33 cellular contexts compared by ENCODE assay signal in the genomic region with DNA sequence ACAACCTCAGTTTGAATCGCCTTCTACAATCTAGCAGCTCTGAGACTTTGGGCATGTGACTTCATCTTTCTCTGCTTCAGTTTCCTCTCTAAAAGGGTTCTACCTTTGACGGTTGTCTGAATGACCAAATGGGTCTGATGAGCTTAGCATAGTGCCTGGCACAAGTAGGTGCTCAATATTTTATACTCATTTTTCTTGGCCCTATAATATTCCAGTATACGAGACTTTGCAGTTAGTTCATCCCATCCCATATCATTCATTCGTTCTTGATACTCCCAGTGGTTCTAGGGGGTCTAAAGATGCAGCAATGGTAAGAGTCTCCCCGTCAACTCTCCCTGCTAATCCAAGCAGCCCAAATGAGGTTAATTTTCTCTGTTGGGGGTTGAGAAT.
DNase-seq lines count a peak whose midpoint lies in the region; ATAC-seq, FAIRE-seq and TF ChIP-seq lines count a peak whose summit lies in the region.
"Had no signal": no experiment of that assay in that cellular context is flagged by ENCODE, and none has a peak within 500 bp of the region (broad histone marks: within the 10 kb centered on the region; RNA-seq: fewer than 3 reads in every experiment).

No MANE protein-coding gene starts in this region.

- TF ChIP-seq RAD21 in K562 (CRISPR knock-in tag; conservative IDR thresholded peaks at IDR 0.05 in 1 of 2, IDR thresholded peaks at IDR 0.05 in 1 of 2) = no peak

- no peak overlapping the region for H4K8ac ChIP-seq in neuronal stem cell (ENCODE audit: low read depth, low read length)

- no peak overlapping the region for H4K91ac ChIP-seq in neuronal stem cell (ENCODE audit: low read depth, low read length, poor library complexity)

- H3K27ac ChIP-seq in HEK293 (ENCODE audit: extremely low read depth, low read depth, low read length) (no peak overlapping the region), K562 (ENCODE audit: extremely low read depth, low read depth, low read length) (no peak overlapping the region), neuronal stem cell (replicated peaks; ENCODE audit: low read length) (no peak overlapping the region)
- H3K27ac ChIP-seq: 22Rv1; A549; BLaER1; BLaER1 treated with 17β-estradiol and CSF1 and Interleukin-3, amounts not matched to agents 10 nM and 100 nM; C4-2B had no signal

- H2AK5ac ChIP-seq in neuronal stem cell (ENCODE audit: low read depth, low read length) = no peak overlapping the region

- H2AFZ ChIP-seq in K562 (ENCODE audit: low read depth, low read length) (no peak overlapping the region), neuronal stem cell (ENCODE audit: low read length) (no peak overlapping the region)

- intact Hi-C loops in K562 (cut with micrococcal nuclease) = loop anchor here (10.0 kb wide), 1 partner anchor 202 kb away; no protein-coding TSS in a partner anchor
- intact Hi-C loops in Calu3 (cut with micrococcal nuclease; ENCODE audit: unreplicated experiment) = no loop called here

- no peaks in the 10 kb centered on the region for H3K27me3 Mint-ChIP-seq in Calu3 (ENCODE audit: unreplicated experiment)

- no peak overlapping the region for H3K14ac ChIP-seq in neuronal stem cell (ENCODE audit: low read length)

- no peak for DNase-seq in K562 (ENCODE audit: extremely low read depth in 1 of 4, low spot score in 3 of 4)
- DNase-seq in neuronal stem cell (ENCODE audit: low spot score) = no peak
- no peak for DNase-seq in putamen (ENCODE audit: low spot score)
- no peak for DNase-seq in mesenteric fat pad (ENCODE audit: low spot score)
- no peak for DNase-seq in Calu3
- DNase-seq: 8988T; ACHN; AML-193; BE2C; Caco-2; CD4-positive, alpha-beta memory T cell; CD4-positive, alpha-beta T cell; CD4-positive, CD25-positive, alpha-beta regulatory T cell; CD8-positive, alpha-beta memory T cell; COR-L47; DMS 273 treated with DMSO at 0.1 percent for 48 hours; DMS153; DMS53; DMS79; DMS79 treated with DMSO at 0.1 percent for 48 hours; DND-41; EL had no signal

- no peak for ATAC-seq in K562
- ATAC-seq: A549; CD8-positive, alpha-beta T cell had no signal

- H3K4me2 ChIP-seq in K562 (ENCODE audit: insufficient read depth, low read length) (no peak overlapping the region), neuronal stem cell (ENCODE audit: insufficient read depth, low read length, poor library complexity, severe bottlenecking) (no peak overlapping the region)
- H3K4me2 ChIP-seq: A549; BLaER1; BLaER1 treated with 17β-estradiol and CSF1 and Interleukin-3, amounts not matched to agents 10 nM and 100 nM had no signal

- no peaks in the 10 kb centered on the region for H3K79me1 ChIP-seq in neuronal stem cell (ENCODE audit: low read depth, low read length)

- H3K9ac ChIP-seq in K562 (ENCODE audit: insufficient read depth in 1 of 2, low read depth in 2 of 2, low read length in 2 of 2) (no peak overlapping the region), neuronal stem cell (ENCODE audit: low read depth, low read length, poor library complexity) (no peak overlapping the region)
- H3K9ac ChIP-seq: BLaER1; BLaER1 treated with 17β-estradiol and CSF1 and Interleukin-3, amounts not matched to agents 10 nM and 100 nM had no signal

- TF ChIP-seq POLR2A in K562 (conservative IDR thresholded peaks at IDR 0.05) = no peak

- POLR2A ChIA-PET in HEK293 (lab: Yijun Ruan, JAX) (no interaction called here), K562 (lab: Yijun Ruan, JAX) (interaction anchor here (0.6 to 1.5 kb wide), 4 partner anchors 9 to 29 kb away, joined by 3 to 4 read pairs (median 3); no protein-coding TSS in a partner anchor)

- no peaks in the 10 kb centered on the region for H3K9me3 Mint-ChIP-seq in Calu3 (ENCODE audit: low read depth, unreplicated experiment)
- H3K9me3 Mint-ChIP-seq: CD4-positive, alpha-beta memory T cell; CD4-positive, alpha-beta T cell; CD4-positive, CD25-positive, alpha-beta regulatory T cell; CD8-positive, alpha-beta memory T cell; CD8-positive, alpha-beta T cell had no signal

- no peak overlapping the region for H2BK5ac ChIP-seq in neuronal stem cell (ENCODE audit: low read length)

- H3K27ac Mint-ChIP-seq in Calu3 (ENCODE audit: unreplicated experiment) = no peak overlapping the region
- H3K27ac Mint-ChIP-seq: B cell; CD4-positive, alpha-beta memory T cell; CD4-positive, alpha-beta T cell; CD8-positive, alpha-beta memory T cell; CD8-positive, alpha-beta T cell had no signal

- no peaks in the 10 kb centered on the region for H3K79me2 ChIP-seq in K562 (ENCODE audit: control insufficient read depth, insufficient read depth, low read length)

- no peaks in the 10 kb centered on the region for H3K9me3 ChIP-seq in HEK293 (ENCODE audit: control insufficient read depth, insufficient read depth, low read depth, low read length)
- no peaks in the 10 kb centered on the region for H3K9me3 ChIP-seq in K562 (replicated peaks; ENCODE audit: control insufficient read depth, insufficient read depth, low read depth, low read length)
- H3K9me3 ChIP-seq in neuronal stem cell (replicated peaks in 1 of 2; ENCODE audit: control insufficient read depth in 2 of 2, insufficient read depth in 1 of 2, low read depth in 1 of 2, low read length in 2 of 2) = no peaks in the 10 kb centered on the region
- H3K9me3 ChIP-seq: A549, BE2C, BLaER1, Caco-2 had no signal

- TF ChIP-seq CTCF in HEK293 (tag by site-specific recombination; IDR thresholded peaks at IDR 0.05) (no peak), K562 (IDR thresholded peaks at IDR 0.05 in 2 of 3, conservative IDR thresholded peaks at IDR 0.05 in 1 of 3; ENCODE audit: insufficient read depth in 2 of 3, low read depth in 1 of 3, low read length in 3 of 3) (no peak), Calu3 (IDR thresholded peaks at IDR 0.05; ENCODE audit: unreplicated experiment) (no peak)

- 24% methylated on average over 5 of the region's 5 CpGs for WGBS in K562 (ENCODE audit: insufficient coverage, low coverage, missing lambda C conversion rate)
- WGBS in neuronal stem cell (ENCODE audit: extremely low coverage in 2 of 2, insufficient read length in 2 of 2, insufficient replicate concordance in 1 of 2), 2 donors = no CpG with 5 or more reads among the region's 5 CpGs

- H3K4me1 ChIP-seq in HEK293 (ENCODE audit: control insufficient read depth, insufficient read depth, low read length) = no peaks in the 10 kb centered on the region; the same call in 1 of the 2 replicates
- H3K4me1 ChIP-seq in K562 (replicated peaks in 1 of 2; ENCODE audit: control insufficient read depth in 2 of 2, insufficient read depth in 2 of 2, low read length in 2 of 2) = peaks cover 4 to 20% of the 10 kb centered on the region in 2 experiments; a peak in 4 of 5 replicates
- peaks cover 10 to 19% of the 10 kb centered on the region in 2 donors for H3K4me1 ChIP-seq in neuronal stem cell (ENCODE audit: control insufficient read depth in 2 of 2, insufficient read depth in 1 of 2, low read depth in 1 of 2, low read length in 2 of 2)
- H3K4me1 ChIP-seq: Caco-2 had no signal

- H3K27me3 ChIP-seq in K562 (ENCODE audit: control insufficient read depth in 2 of 2, insufficient read depth in 2 of 2, low read length in 2 of 2) (peaks cover 9 to 37% of the 10 kb centered on the region in 2 experiments; a peak in 4 of 5 replicates), neuronal stem cell (ENCODE audit: control insufficient read depth in 3 of 3, insufficient read depth in 3 of 3, low read depth in 1 of 3, low read length in 3 of 3) (peaks cover 0 to 8% (median 0%) of the 10 kb centered on the region in 3 experiments)
- H3K27me3 ChIP-seq: BE2C, BLaER1 had no signal

- in situ Hi-C loops in K562 (cut with MboI) = no loop called here

- H3K36me3 ChIP-seq in HEK293 (ENCODE audit: control insufficient read depth in 2 of 2, insufficient read depth in 1 of 2, low read length in 2 of 2) (no peaks in the 10 kb centered on the region), K562 (ENCODE audit: control insufficient read depth, insufficient read depth, low read length) (no peaks in the 10 kb centered on the region), neuronal stem cell (replicated peaks in 1 of 2; ENCODE audit: control insufficient read depth in 2 of 2, insufficient read depth in 2 of 2, low read length in 2 of 2) (peaks cover 0 to 5% of the 10 kb centered on the region in 2 donors)
- H3K36me3 ChIP-seq: BE2C; BLaER1; BLaER1 treated with 17β-estradiol and CSF1 and Interleukin-3, amounts not matched to agents 10 nM and 100 nM had no signal

- no peaks in the 10 kb centered on the region for H3K4me1 Mint-ChIP-seq in Calu3 (ENCODE audit: low read depth, unreplicated experiment)
- H3K4me1 Mint-ChIP-seq: CD14-positive monocyte; CD4-positive, alpha-beta memory T cell; CD4-positive, CD25-positive, alpha-beta regulatory T cell; CD8-positive, alpha-beta memory T cell had no signal

- TF ChIP-seq EP300 in K562 (IDR thresholded peaks at IDR 0.05; ENCODE audit: low read length) = no peak

- H2BK15ac ChIP-seq in neuronal stem cell (ENCODE audit: low read length) = no peak overlapping the region

- BruUV-seq in K562 (replicated peaks; lab: Mats Ljungman, UMichigan) = no TSS peak
- BruUV-seq in Calu3 (replicated peaks; lab: Mats Ljungman, UMichigan) = no TSS peak

- H3K4me3 ChIP-seq in HEK293 (ENCODE audit: low read depth, low read length) = no peak overlapping the region
- H3K4me3 ChIP-seq in K562 = no peak overlapping the region
- H3K4me3 ChIP-seq in neuronal stem cell (ENCODE audit: low read length in 2 of 2) = no peak overlapping the region
- H3K4me3 ChIP-seq: A549; BLaER1; BLaER1 treated with 17β-estradiol and CSF1 and Interleukin-3, amounts not matched to agents 10 nM and 100 nM had no signal

- no peak overlapping the region for H3K4me3 Mint-ChIP-seq in Calu3 (ENCODE audit: low read depth, unreplicated experiment)
- H3K4me3 Mint-ChIP-seq: B cell; CD14-positive monocyte; CD4-positive, alpha-beta memory T cell; CD4-positive, alpha-beta T cell; CD4-positive, CD25-positive, alpha-beta regulatory T cell; CD8-positive, alpha-beta memory T cell; CD8-positive, alpha-beta T cell had no signal

- H4K20me1 ChIP-seq in K562 (replicated peaks; ENCODE audit: control insufficient read depth, insufficient read depth, low read length) = peaks cover 4% of the 10 kb centered on the region; the same call in 1 of the 2 replicates
- H4K20me1 ChIP-seq: BLaER1 had no signal

- FAIRE-seq in K562 (lab: Jason Lieb, UNC) = no peak
- FAIRE-seq: A204.1, A549, D721Med had no signal

- no peak overlapping the region for H2BK120ac ChIP-seq in neuronal stem cell (ENCODE audit: low read depth, low read length)

- no peak overlapping the region for H2BK12ac ChIP-seq in neuronal stem cell (ENCODE audit: low read length)

- no peaks in the 10 kb centered on the region for H3K36me3 Mint-ChIP-seq in Calu3 (ENCODE audit: insufficient read depth, unreplicated experiment)
- H3K36me3 Mint-ChIP-seq: CD14-positive monocyte; CD4-positive, alpha-beta memory T cell; CD4-positive, CD25-positive, alpha-beta regulatory T cell; CD8-positive, alpha-beta memory T cell; CD8-positive, alpha-beta T cell had no signal

- H3K4ac ChIP-seq in neuronal stem cell (ENCODE audit: low read length) = no peak overlapping the region

- no peak overlapping the region for H3K18ac ChIP-seq in neuronal stem cell (ENCODE audit: low read length)

- CTCF ChIA-PET in HEK293 (lab: Yijun Ruan, JAX) = interaction anchor here (1.1 kb wide), 1 partner anchor 208 kb away, joined by 4 read pairs; no protein-coding TSS in a partner anchor
- CTCF ChIA-PET in K562 (lab: Yijun Ruan, JAX; ENCODE audit: low intra/inter-chr PET ratio) = no interaction called here
- CTCF ChIA-PET in Calu3 (lab: Charles Lee) = no interaction called here

- H3K23ac ChIP-seq in neuronal stem cell (ENCODE audit: low read depth, low read length, poor library complexity) = peak overlapping the region; percentile 98

- H3K9me1 ChIP-seq in K562 (ENCODE audit: control insufficient read depth, insufficient read depth, low read length) = no peaks in the 10 kb centered on the region
